ENCODE assay signal across 25 cellular contexts in the genomic region with DNA sequence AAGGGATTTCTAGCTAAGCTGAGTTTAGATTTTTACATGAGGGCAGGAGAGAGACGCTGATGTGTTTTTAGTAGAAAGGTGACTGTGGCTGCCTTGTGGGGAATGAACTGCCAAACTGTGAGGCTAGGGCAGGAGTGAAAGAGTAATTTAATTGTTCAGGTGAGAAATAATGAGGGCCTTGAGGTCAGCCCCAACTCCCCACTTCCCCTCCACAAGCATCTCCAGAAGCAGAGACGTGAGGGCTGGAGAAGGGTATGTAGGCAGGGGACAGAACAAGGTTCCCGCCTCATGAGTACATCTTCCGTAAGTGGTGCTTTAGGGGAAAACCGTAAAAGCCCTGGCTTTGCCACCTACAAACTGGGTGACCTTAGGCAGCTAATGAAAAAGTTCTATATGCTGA.
"Had no signal": no experiment of that assay in that cellular context is flagged by ENCODE, and none has a peak within 500 bp of the region (broad histone marks: within the 10 kb centered on the region; RNA-seq: fewer than 3 reads in every experiment).

No MANE protein-coding gene starts in this region.

- H3K27me3 ChIP-seq: adrenal gland, Peyer's patch, SJCRH30 had no signal

- H3K4me1 Mint-ChIP-seq: activated CD4-positive, alpha-beta memory T cell treated with anti-CD3 and anti-CD28 coated beads, Interleukin-2, amount 10 ng/mL, durations not matched to agents 7 days and 5 days; activated CD4-positive, alpha-beta T cell treated with anti-CD3 and anti-CD28 coated beads, Interleukin-2, amount 10 ng/mL, durations not matched to agents 7 days and 5 days had no signal

- H3K27me3 Mint-ChIP-seq: activated CD4-positive, alpha-beta memory T cell treated with anti-CD3 and anti-CD28 coated beads, Interleukin-2, amount 10 ng/mL, durations not matched to agents 7 days and 5 days; activated CD4-positive, alpha-beta T cell treated with anti-CD3 and anti-CD28 coated beads, Interleukin-2, amount 10 ng/mL, durations not matched to agents 7 days and 5 days had no signal

- H3K9me3 ChIP-seq: adrenal gland, Peyer's patch, SK-N-SH had no signal

- H3K9me2 ChIP-seq: SK-N-SH had no signal

- DNase-seq: activated CD4-positive, alpha-beta memory T cell treated with anti-CD3 and anti-CD28 coated beads, Interleukin-2, amount 10 ng/mL, durations not matched to agents 7 days and 5 days; activated CD4-positive, alpha-beta T cell treated with anti-CD3 and anti-CD28 coated beads, Interleukin-2, amount 10 ng/mL, durations not matched to agents 7 days and 5 days; activated CD4-positive, CD25-positive, alpha-beta regulatory T cell; activated CD8-positive, alpha-beta memory T cell treated with anti-CD3 and anti-CD28 coated beads, Interleukin-2, amount 50 U/mL, for 48 hours; activated naive CD4-positive, alpha-beta T cell treated with anti-CD3 and anti-CD28 coated beads, Interleukin-2, amount 50 U/mL, for 16 hours; activated naive CD8-positive, alpha-beta T cell treated with anti-CD3 and anti-CD28 coated beads, Interleukin-2, amount 10 ng/mL, durations not matched to agents 7 days and 5 days; activated T-cell treated with anti-CD3 and anti-CD28 coated beads, Interleukin-2, amount 50 U/mL, for 1 hour; adrenal gland; anterior cingulate cortex; central memory CD4-positive, alpha-beta T cell; KG1; NCI-H1092; NCI-H1417; NCI-H1930; NCI-H2171 treated with DMSO at 0.1 percent for 48 hours; NCI-H226; NCI-H526; NCI-H82; Peyer's patch; Right ventricle myocardium superior; SJCRH30; SK-N-SH; T-helper 1 cell had no signal

- H3K27ac Mint-ChIP-seq: activated CD4-positive, alpha-beta memory T cell treated with anti-CD3 and anti-CD28 coated beads, Interleukin-2, amount 10 ng/mL, durations not matched to agents 7 days and 5 days; activated CD4-positive, alpha-beta T cell treated with anti-CD3 and anti-CD28 coated beads, Interleukin-2, amount 10 ng/mL, durations not matched to agents 7 days and 5 days; activated naive CD8-positive, alpha-beta T cell treated with anti-CD3 and anti-CD28 coated beads, Interleukin-2, amount 10 ng/mL, durations not matched to agents 7 days and 5 days had no signal

- H3K27ac ChIP-seq: adrenal gland, Peyer's patch, RWPE1, SJCRH30, VCaP had no signal

- H3K4me3 ChIP-seq: adrenal gland, Peyer's patch, SJCRH30 had no signal

- H3K4me1 ChIP-seq: adrenal gland, Peyer's patch had no signal

- H3K36me3 ChIP-seq: adrenal gland, Peyer's patch had no signal

- H3K4me2 ChIP-seq: SK-N-SH had no signal

- H3K4me3 Mint-ChIP-seq: activated CD4-positive, alpha-beta memory T cell treated with anti-CD3 and anti-CD28 coated beads, Interleukin-2, amount 10 ng/mL, durations not matched to agents 7 days and 5 days; activated CD4-positive, alpha-beta T cell treated with anti-CD3 and anti-CD28 coated beads, Interleukin-2, amount 10 ng/mL, durations not matched to agents 7 days and 5 days; activated naive CD8-positive, alpha-beta T cell treated with anti-CD3 and anti-CD28 coated beads, Interleukin-2, amount 10 ng/mL, durations not matched to agents 7 days and 5 days had no signal
